ENCODE assay signal across 18 cellular contexts in genomic region chrX:7198499-7198898, GRCh38.
"Had no signal": no experiment of that assay in that cellular context is flagged by ENCODE, and none has a peak within 500 bp of the region (broad histone marks: within the 10 kb centered on the region; RNA-seq: fewer than 3 reads in every experiment).

No MANE protein-coding gene starts in this region.

- H3K4me1 ChIP-seq: esophagus muscularis mucosa, gastrocnemius medialis, heart right ventricle, pancreas had no signal

- H3K9me3 ChIP-seq: esophagus muscularis mucosa, gastrocnemius medialis, heart right ventricle, mucosa of descending colon, pancreas had no signal

- ATAC-seq: effector memory CD8-positive, alpha-beta T cell; gastrocnemius medialis; heart right ventricle; left lobe of liver; mucosa of descending colon; naive thymus-derived CD8-positive, alpha-beta T cell; pancreas; right cardiac atrium had no signal

- H3K27me3 ChIP-seq: esophagus muscularis mucosa, gastrocnemius medialis, heart right ventricle, pancreas had no signal

- H3K4me3 ChIP-seq: esophagus muscularis mucosa, gastrocnemius medialis, heart right ventricle, mucosa of descending colon, pancreas had no signal

- DNase-seq: cortex of kidney; effector memory CD8-positive, alpha-beta T cell; gastrocnemius medialis; heart right ventricle; hypothalamus; islet precursor cell; mammary epithelial cell; mucosa of descending colon; naive thymus-derived CD8-positive, alpha-beta T cell; nucleus accumbens; pancreas; right cardiac atrium; small intestine; stimulated activated CD4-positive, alpha-beta T cell treated with anti-CD3 and anti-CD28 coated beads, Interleukin-12 subunit alpha, Interleukin-12 subunit beta, amount 100 ng/mL, for 4 hours; stimulated activated naive CD4-positive, alpha-beta T cell treated with Interleukin-2 at 50 U/mL for 16 hours had no signal

- H3K36me3 ChIP-seq: esophagus muscularis mucosa, heart right ventricle, pancreas had no signal

- H3K27ac ChIP-seq: epithelial cell of prostate, esophagus muscularis mucosa, gastrocnemius medialis, heart right ventricle, pancreas had no signal
